ENCODE assay signal across 8 cellular contexts in genomic region chr6:29649701-29650673, GRCh38. TPM values are rescaled to one million over a fixed set of nuclear protein-coding genes. Genes with fewer than 3 reads are reported as not detected.
DNase-seq lines count a peak whose midpoint lies in the region; ATAC-seq lines count a peak whose summit lies in the region.

No MANE protein-coding gene starts in this region.

- H3K27ac Mint-ChIP-seq in IgD-negative memory B cell: peak overlapping the region; percentile 90 to 100 (median 99)

- H3K4me1 Mint-ChIP-seq in IgD-negative memory B cell: peaks cover 8 to 11% (median 10%) of the 10 kb centered on the region in 3 donors

- peak overlapping the region; percentile 96 to 99 for H3K27ac ChIP-seq in esophagus (ENCODE audit: low read depth in 2 of 2, low read length in 1 of 2)
- peak overlapping the region; percentile 87 for H3K27ac ChIP-seq in muscle layer of colon (ENCODE audit: low read depth, low read length)

- peaks cover 2% of the 10 kb centered on the region for H3K27me3 Mint-ChIP-seq in IgD-negative memory B cell

- H3K36me3 ChIP-seq in esophagus (ENCODE audit: control insufficient read depth in 2 of 2, insufficient read depth in 2 of 2, low read length in 1 of 2): no peaks in the 10 kb centered on the region
- no peaks in the 10 kb centered on the region for H3K36me3 ChIP-seq in muscle layer of colon (ENCODE audit: insufficient read depth, low read length)

- WGBS in esophagus, 2 donors: 4% methylated on average over 33 of the region's 33 CpGs

- H3K4me3 ChIP-seq in esophagus (ENCODE audit: low read depth in 1 of 2, low read length in 2 of 2) (peak overlapping the region; percentile 62 to 68), muscle layer of colon (ENCODE audit: low read depth in 1 of 2, low read length in 2 of 2) (peak overlapping the region; percentile 54 to 99)

- peak overlapping the region; percentile 87 to 99 (median 99) for H3K4me3 Mint-ChIP-seq in IgD-negative memory B cell

- H3K9me3 ChIP-seq in esophagus (ENCODE audit: control insufficient read depth in 2 of 2, insufficient read depth in 1 of 2, low read depth in 1 of 2, low read length in 1 of 2): no peaks in the 10 kb centered on the region
- H3K9me3 ChIP-seq in muscle layer of colon (ENCODE audit: low read length): no peaks in the 10 kb centered on the region

- peak overlapping the region; percentile 87 for H3K9ac ChIP-seq in muscle layer of colon (ENCODE audit: low read length)

- H3K4me1 ChIP-seq in esophagus (ENCODE audit: control insufficient read depth in 2 of 2, insufficient read depth in 2 of 2, low read length in 1 of 2) (peaks cover 0 to 2% of the 10 kb centered on the region in 2 donors), muscle layer of colon (ENCODE audit: insufficient read depth, low read length) (peaks cover 6% of the 10 kb centered on the region)

- no peaks in the 10 kb centered on the region for H3K36me3 Mint-ChIP-seq in IgD-negative memory B cell

- H3K27me3 ChIP-seq in esophagus (ENCODE audit: control insufficient read depth in 1 of 2, insufficient read depth in 2 of 2, low read length in 2 of 2) (no peaks in the 10 kb centered on the region), muscle layer of colon (ENCODE audit: control insufficient read depth in 1 of 2, insufficient read depth in 2 of 2, low read length in 2 of 2) (no peaks in the 10 kb centered on the region)

- peak; percentile 96 for ATAC-seq in GM21529 (IDR thresholded peaks at IDR 0.05; ENCODE audit: unreplicated experiment)

- H3K9me3 Mint-ChIP-seq in IgD-negative memory B cell: no peaks in the 10 kb centered on the region

- DNase-seq in DMS153 treated with DMSO at 0.1 percent for 48 hours (lab: John Stamatoyannopoulos, UW; ENCODE audit: unreplicated experiment) (peak; percentile 92), OCI-M1 (lab: John Stamatoyannopoulos, UW) (peak; percentile 99)
- peak; percentile 94 for DNase-seq in activated T-cell treated with anti-CD3 and anti-CD28 coated beads, Interleukin-2, amount 50 U/mL, for 1 hour
- peak; percentile 98 for DNase-seq in stimulated activated CD8-positive, alpha-beta memory T cell treated with anti-CD3 and anti-CD28 coated beads, Interleukin-7, amount 100 ng/mL, for 24 hours (ENCODE audit: low read depth)

RNA-seq across cellular contexts. Expression of gene MOG, which starts 6.9 kb away (rescaled TPM):
- polyA plus RNA-seq in IgD-negative memory B cell (not detected), esophagus (not detected)

RNA-seq across cellular contexts. Expression of gene GABBR1, which starts 17.0 kb away (rescaled TPM):
- polyA plus RNA-seq in IgD-negative memory B cell (6.8 TPM), esophagus (10 to 100 TPM; 13.0 to 28.1 TPM)

RNA-seq across cellular contexts. Expression of gene ZFP57, which starts 31.0 kb away (rescaled TPM):
- polyA plus RNA-seq in IgD-negative memory B cell (1.3 TPM), esophagus (1 to 10 TPM in 1 of 2 donors, under 1 TPM in 1; 0.06 to 1.3 TPM)

Comparison
In these comparisons a context has a peak if more than half of its experiments do, and no peak if none do; other contexts are left out.
1. Peak in every context shown above with its lines: DNase-seq, ATAC-seq, H3K4me3 ChIP-seq and H3K27ac ChIP-seq.